In genomic region chr13:24162604-24163003, GRCh38 we compare ENCODE assay signal across 12 cellular contexts. TPM values are rescaled to one million over a fixed set of nuclear protein-coding genes. Genes with fewer than 3 reads are reported as not detected.
DNase-seq lines count a peak whose midpoint lies in the region; ATAC-seq and TF ChIP-seq lines count a peak whose summit lies in the region.
"Had no signal": no experiment of that assay in that cellular context is flagged by ENCODE, and none has a peak within 500 bp of the region (broad histone marks: within the 10 kb centered on the region; RNA-seq: fewer than 3 reads in every experiment).

No MANE protein-coding gene starts in this region.

- intact Hi-C loops in activated CD4-positive, alpha-beta T cell treated with anti-CD3 and anti-CD28 coated beads for 36 hours (cut with DNase I, micrococcal nuclease), result loop anchor here in 1 of 2 experiments (5.0 to 10.0 kb wide), 3 partner anchors 100 to 368 kb away; partner anchors contain the start of gene PARP4

- peaks cover 11% of the 10 kb centered on the region for H3K36me3 Mint-ChIP-seq in activated CD4-positive, alpha-beta T cell treated with anti-CD3 and anti-CD28 coated beads for 36 hours (ENCODE audit: low read depth)
- no peaks in the 10 kb centered on the region for H3K36me3 Mint-ChIP-seq in endothelial cell (ENCODE audit: low read depth, unreplicated experiment)

- no peak for ATAC-seq in activated CD4-positive, alpha-beta T cell treated with anti-CD3 and anti-CD28 coated beads for 36 hours
- no peak for ATAC-seq in HG03175 (IDR thresholded peaks at IDR 0.05; ENCODE audit: unreplicated experiment)
- ATAC-seq: esophagus mucosa had no signal

- peaks cover 9% of the 10 kb centered on the region for H3K27me3 Mint-ChIP-seq in activated CD4-positive, alpha-beta T cell treated with anti-CD3 and anti-CD28 coated beads for 36 hours
- peaks cover 10% of the 10 kb centered on the region for H3K27me3 Mint-ChIP-seq in endothelial cell (ENCODE audit: unreplicated experiment)

- POLR2A ChIA-PET in activated CD4-positive, alpha-beta T cell treated with anti-CD3 and anti-CD28 coated beads for 36 hours (lab: Charles Lee), result no interaction called here

- DNase-seq in activated CD4-positive, alpha-beta T cell treated with anti-CD3 and anti-CD28 coated beads for 36 hours, result no peak
- no peak for DNase-seq in activated CD4-positive, alpha-beta T cell treated with anti-CD3 and anti-CD28 coated beads for 4 hours
- DNase-seq in NCI-H69 (lab: John Stamatoyannopoulos, UW) (peak; percentile 43), endothelial cell (ENCODE audit: low spot score) (no peak), pons (ENCODE audit: low spot score) (peak; percentile 4), superior temporal gyrus (ENCODE audit: extremely low spot score) (no peak), kidney glomerular epithelial cell (lab: John Stamatoyannopoulos, UW) (no peak)
- DNase-seq: ACHN; activated CD4-positive, CD25-positive, alpha-beta regulatory T cell treated with anti-CD3 and anti-CD28 coated beads, Interleukin-2, amount 50 U/mL, for 72 hours; GF-D8 had no signal

- no peaks in the 10 kb centered on the region for H3K9me3 Mint-ChIP-seq in activated CD4-positive, alpha-beta T cell treated with anti-CD3 and anti-CD28 coated beads for 36 hours (ENCODE audit: low read depth)
- no peaks in the 10 kb centered on the region for H3K9me3 Mint-ChIP-seq in endothelial cell (ENCODE audit: unreplicated experiment)

- no peak overlapping the region for H3K27ac Mint-ChIP-seq in activated CD4-positive, alpha-beta T cell treated with anti-CD3 and anti-CD28 coated beads for 36 hours
- H3K27ac Mint-ChIP-seq in endothelial cell (ENCODE audit: unreplicated experiment), result no peak overlapping the region

- peaks cover 14% of the 10 kb centered on the region for H3K4me1 Mint-ChIP-seq in activated CD4-positive, alpha-beta T cell treated with anti-CD3 and anti-CD28 coated beads for 36 hours
- peaks cover 8% of the 10 kb centered on the region for H3K4me1 Mint-ChIP-seq in endothelial cell (ENCODE audit: unreplicated experiment)

- TF ChIP-seq CTCF in endothelial cell (IDR thresholded peaks at IDR 0.05; ENCODE audit: unreplicated experiment), result no peak

- CTCF ChIA-PET in activated CD4-positive, alpha-beta T cell treated with anti-CD3 and anti-CD28 coated beads for 36 hours (lab: Charles Lee), result interaction anchor here (0.6 kb wide), 1 partner anchor 40 kb away, joined by 3 read pairs; no protein-coding TSS in a partner anchor

- H3K4me3 Mint-ChIP-seq in activated CD4-positive, alpha-beta T cell treated with anti-CD3 and anti-CD28 coated beads for 36 hours, result peak overlapping the region; percentile 83
- H3K4me3 Mint-ChIP-seq in endothelial cell (ENCODE audit: unreplicated experiment), result peak overlapping the region; percentile 37

RNA-seq across cellular contexts. Expression of gene SPATA13, which starts 2.1 kb away (rescaled TPM):
- 10 to 100 TPM; 47.6 to 51.5 TPM for total RNA-seq in activated CD4-positive, alpha-beta T cell treated with anti-CD3 and anti-CD28 coated beads for 36 hours
- 11.4 TPM for total RNA-seq in endothelial cell (ENCODE audit: unreplicated experiment)

Comparison
In these comparisons a context has a peak if more than half of its experiments do, and no peak if none do; other contexts are left out.
1. DNase-seq: peak in NCI-H69 (single experiment) and pons (single experiment); none in activated CD4-positive, alpha-beta T cell treated with anti-CD3 and anti-CD28 coated beads for 36 hours (single experiment), activated CD4-positive, alpha-beta T cell treated with anti-CD3 and anti-CD28 coated beads for 4 hours (0 of 2), endothelial cell (single experiment), superior temporal gyrus (single experiment) and kidney glomerular epithelial cell (single experiment).